In the genomic region with DNA sequence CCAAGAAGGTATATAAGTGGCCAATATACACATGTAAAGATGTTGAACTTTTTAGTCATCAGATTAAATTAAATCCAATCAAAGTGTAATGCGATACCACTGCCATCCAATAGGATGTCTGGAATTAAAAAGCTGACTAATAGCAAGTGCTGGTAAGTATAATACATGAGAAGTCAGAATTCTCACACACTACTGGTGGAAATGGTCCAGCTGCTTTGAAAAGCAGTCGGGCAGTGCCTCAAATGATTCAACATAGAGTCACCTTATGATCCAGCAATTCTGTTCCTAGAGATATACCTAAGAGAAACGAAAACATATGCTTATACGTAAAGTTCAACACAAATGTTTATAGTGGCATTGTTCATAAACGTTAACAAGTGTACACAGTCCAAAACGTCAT, we compare ENCODE assay signal across 25 cellular contexts.
"Had no signal": no experiment of that assay in that cellular context is flagged by ENCODE, and none has a peak within 500 bp of the region (broad histone marks: within the 10 kb centered on the region; RNA-seq: fewer than 3 reads in every experiment).

No MANE protein-coding gene starts in this region.

- H3K9me3 Mint-ChIP-seq: activated naive CD4-positive, alpha-beta T cell treated with anti-CD3 and anti-CD28 coated beads for 36 hours; activated T-helper 17 cell treated with anti-CD3 and anti-CD28 coated beads, Interleukin-2, amount 50 U/mL, for 72 hours; T-cell had no signal

- H3K36me3 ChIP-seq: brain microvascular endothelial cell, Peyer's patch, WERI-Rb-1 had no signal

- DNase-seq: activated CD4-positive, alpha-beta memory T cell treated with anti-CD3 and anti-CD28 coated beads, Interleukin-2, amount 10 ng/mL, durations not matched to agents 7 days and 5 days; activated CD4-positive, alpha-beta T cell treated with anti-CD3 and anti-CD28 coated beads for 36 hours; activated CD4-positive, alpha-beta T cell treated with anti-CD3 and anti-CD28 coated beads, Interleukin-2, amount 50 U/mL, for 1 hour; activated gamma-delta T cell; activated naive CD4-positive, alpha-beta T cell treated with anti-CD3 and anti-CD28 coated beads for 36 hours; activated T-cell treated with anti-CD3 and anti-CD28 coated beads for 4 hours; activated T-cell treated with anti-CD3 and anti-CD28 coated beads, Interleukin-2, amount 50 U/mL, for 48 hours; amygdala; brain microvascular endothelial cell; cerebellar nuclear complex; NCI-H2029; NCI-H2107; NCI-H2171 treated with DMSO at 0.1 percent for 48 hours; NCI-H226; NCI-H510A; NCI-H526 treated with DMSO at 0.1 percent for 48 hours; NCI-H82; OCI-M1; Peyer's patch; SIG-M5; T-cell; T-helper 2 cell; WERI-Rb-1 had no signal

- H3K4me3 ChIP-seq: Peyer's patch had no signal

- H3K9me3 ChIP-seq: Peyer's patch had no signal

- H3K27ac Mint-ChIP-seq: activated CD4-positive, alpha-beta memory T cell treated with anti-CD3 and anti-CD28 coated beads, Interleukin-2, amount 10 ng/mL, durations not matched to agents 7 days and 5 days; activated CD4-positive, alpha-beta T cell treated with anti-CD3 and anti-CD28 coated beads for 36 hours; activated naive CD4-positive, alpha-beta T cell treated with anti-CD3 and anti-CD28 coated beads for 36 hours; activated naive CD8-positive, alpha-beta T cell; activated T-helper 17 cell treated with anti-CD3 and anti-CD28 coated beads, Interleukin-2, amount 50 U/mL, for 72 hours; T-cell had no signal

- H3K27me3 Mint-ChIP-seq: activated CD4-positive, alpha-beta memory T cell treated with anti-CD3 and anti-CD28 coated beads, Interleukin-2, amount 10 ng/mL, durations not matched to agents 7 days and 5 days; activated T-helper 17 cell treated with anti-CD3 and anti-CD28 coated beads, Interleukin-2, amount 50 U/mL, for 72 hours had no signal

- H3K36me3 Mint-ChIP-seq: activated naive CD8-positive, alpha-beta T cell; T-cell had no signal

- H3K27me3 ChIP-seq: brain microvascular endothelial cell, Peyer's patch had no signal

- H3K27ac ChIP-seq: brain microvascular endothelial cell, Peyer's patch, WERI-Rb-1 had no signal

- H3K4me1 Mint-ChIP-seq: activated CD4-positive, alpha-beta memory T cell treated with anti-CD3 and anti-CD28 coated beads, Interleukin-2, amount 10 ng/mL, durations not matched to agents 7 days and 5 days; activated CD4-positive, alpha-beta T cell treated with anti-CD3 and anti-CD28 coated beads for 36 hours; activated T-helper 17 cell treated with anti-CD3 and anti-CD28 coated beads, Interleukin-2, amount 50 U/mL, for 72 hours; T-cell had no signal

- ATAC-seq: activated CD4-positive, alpha-beta T cell treated with anti-CD3 and anti-CD28 coated beads for 36 hours; activated T-helper 17 cell treated with anti-CD3 and anti-CD28 coated beads, Interleukin-2, amount 50 U/mL, for 72 hours; T-cell had no signal

- H3K4me1 ChIP-seq: Peyer's patch had no signal

- H3K4me3 Mint-ChIP-seq: activated CD4-positive, alpha-beta memory T cell treated with anti-CD3 and anti-CD28 coated beads, Interleukin-2, amount 10 ng/mL, durations not matched to agents 7 days and 5 days; activated CD4-positive, alpha-beta T cell treated with anti-CD3 and anti-CD28 coated beads for 36 hours; activated naive CD4-positive, alpha-beta T cell treated with anti-CD3 and anti-CD28 coated beads for 36 hours; activated naive CD8-positive, alpha-beta T cell; activated T-helper 17 cell treated with anti-CD3 and anti-CD28 coated beads, Interleukin-2, amount 50 U/mL, for 72 hours; T-cell had no signal
